ENCODE assay signal across 8 cellular contexts in the genomic region with DNA sequence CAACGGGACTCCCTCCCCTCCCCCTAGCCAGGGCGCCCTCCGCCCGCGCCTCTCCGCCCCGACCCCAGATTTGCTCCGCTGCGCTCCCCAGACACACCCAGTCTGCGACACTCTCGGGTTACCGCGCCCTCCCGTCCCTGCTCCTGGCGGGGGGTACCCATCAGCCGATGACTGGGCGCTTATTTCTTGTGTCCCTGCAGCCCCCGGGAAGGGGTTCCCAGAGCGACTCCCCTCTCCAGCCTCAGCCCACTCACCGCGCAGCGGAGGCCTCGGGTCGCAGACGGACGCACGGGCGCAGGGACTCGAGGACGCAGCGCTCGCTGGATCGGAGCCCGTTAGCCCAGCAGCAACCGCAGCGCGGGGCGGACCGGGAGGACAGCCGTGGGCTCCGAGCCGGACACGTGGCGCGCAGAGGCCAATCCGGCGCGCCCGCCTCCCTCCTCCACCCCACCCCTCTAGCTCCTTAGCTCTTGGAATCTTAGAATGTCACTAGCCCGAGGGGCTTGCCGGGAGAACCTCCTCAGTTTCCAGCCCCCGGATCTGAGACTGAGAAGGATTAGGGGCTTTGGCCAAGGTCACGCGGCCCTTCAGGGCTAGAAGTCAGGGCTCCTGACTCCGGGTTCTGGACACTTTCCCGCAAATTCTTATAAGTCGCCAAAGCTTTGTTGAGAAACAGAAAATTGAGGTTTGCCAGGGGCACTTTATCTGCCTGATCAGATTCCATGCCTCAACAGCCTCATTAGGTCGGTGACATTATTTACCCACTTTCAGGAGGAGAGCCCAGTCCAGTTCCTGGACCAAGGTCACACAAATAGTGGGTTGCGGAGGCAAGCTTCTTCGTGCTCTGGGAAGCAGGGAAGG. TPM values are rescaled to one million over a fixed set of nuclear protein-coding genes. Genes with fewer than 3 reads are reported as not detected.
DNase-seq lines count a peak whose midpoint lies in the region; ATAC-seq and TF ChIP-seq lines count a peak whose summit lies in the region.

ANXA6 (minus strand) TSS at position 354 of the 861 bp plus-strand sequence. CDS start 9,878 bp downstream, outside the sequence.

- H3K36me3 Mint-ChIP-seq in activated CD8-positive, alpha-beta T cell treated with anti-CD3 and anti-CD28 coated beads for 36 hours (ENCODE audit: low read depth) = peaks cover 32% of the 10 kb centered on the region

- H3K27me3 Mint-ChIP-seq in activated CD8-positive, alpha-beta T cell treated with anti-CD3 and anti-CD28 coated beads for 36 hours = no peaks in the 10 kb centered on the region

- peak within 1 kb of the TSS; percentile 95 for H3K4me3 Mint-ChIP-seq in activated CD8-positive, alpha-beta T cell treated with anti-CD3 and anti-CD28 coated beads for 36 hours

- POLR2A ChIA-PET in activated CD8-positive, alpha-beta T cell treated with anti-CD3 and anti-CD28 coated beads for 36 hours (lab: Charles Lee) = interaction anchor here (0.6 to 1.6 kb wide), 10 partner anchors 10 to 87 kb away, joined by 3 to 7 read pairs (median 3); no protein-coding TSS in a partner anchor

- no peaks in the 10 kb centered on the region for H3K9me3 ChIP-seq in effector memory CD4-positive, alpha-beta T cell (ENCODE audit: control insufficient read depth, low read length)

- peak within 1 kb of the TSS; percentile 89 for H3K4me3 ChIP-seq in effector memory CD4-positive, alpha-beta T cell (ENCODE audit: insufficient read depth, low read depth, low read length, poor library complexity, severe bottlenecking)

- H3K36me3 ChIP-seq in effector memory CD4-positive, alpha-beta T cell (ENCODE audit: control insufficient read depth, insufficient read depth, low read length) = no peaks in the 10 kb centered on the region

- H3K4me1 ChIP-seq in effector memory CD4-positive, alpha-beta T cell (ENCODE audit: control insufficient read depth, insufficient read depth, low read length, poor library complexity, severe bottlenecking) = peaks cover 46% of the 10 kb centered on the region

- no peaks in the 10 kb centered on the region for H3K27me3 ChIP-seq in effector memory CD4-positive, alpha-beta T cell (replicated peaks; ENCODE audit: control insufficient read depth, insufficient read depth, low read length, poor library complexity, severe bottlenecking)

- no peak for TF ChIP-seq CTCF in activated CD8-positive, alpha-beta T cell treated with anti-CD3 and anti-CD28 coated beads for 36 hours (IDR thresholded peaks at IDR 0.05)

- H3K27ac Mint-ChIP-seq in activated CD8-positive, alpha-beta T cell treated with anti-CD3 and anti-CD28 coated beads for 36 hours = peak within 1 kb of the TSS; percentile 89

- CTCF ChIA-PET in activated CD8-positive, alpha-beta T cell treated with anti-CD3 and anti-CD28 coated beads for 36 hours (lab: Charles Lee) = interaction anchor here (1.0 to 3.5 kb wide), 8 partner anchors 13 to 107 kb away, joined by 3 to 25 read pairs (median 4); no protein-coding TSS in a partner anchor

- intact Hi-C loops in activated CD8-positive, alpha-beta T cell treated with anti-CD3 and anti-CD28 coated beads for 36 hours (cut with micrococcal nuclease) = no loop called here

- H3K9me3 Mint-ChIP-seq in activated CD8-positive, alpha-beta T cell treated with anti-CD3 and anti-CD28 coated beads for 36 hours = no peaks in the 10 kb centered on the region

- peak; percentile 55 for ATAC-seq in GM18511 (IDR thresholded peaks at IDR 0.05; ENCODE audit: unreplicated experiment)
- peak; percentile 63 for ATAC-seq in HG03045 (IDR thresholded peaks at IDR 0.05; ENCODE audit: unreplicated experiment)
- peak; percentile 53 for ATAC-seq in activated CD8-positive, alpha-beta T cell treated with anti-CD3 and anti-CD28 coated beads for 36 hours

- peaks cover 40% of the 10 kb centered on the region for H3K4me1 Mint-ChIP-seq in activated CD8-positive, alpha-beta T cell treated with anti-CD3 and anti-CD28 coated beads for 36 hours (ENCODE audit: low read depth)

- peak within 1 kb of the TSS; percentile 84 for H3K27ac ChIP-seq in effector memory CD4-positive, alpha-beta T cell (ENCODE audit: insufficient read depth, low read length, poor library complexity, severe bottlenecking)

- DNase-seq in A172 (ENCODE audit: low spot score) (peak; percentile 77), NCI-H510A (lab: John Stamatoyannopoulos, UW) (peak; percentile 16), lung microvascular endothelial cell (ENCODE audit: low read depth in 2 of 2) (peak; percentile 50 to 85)
- peak; percentile 76 for DNase-seq in activated CD8-positive, alpha-beta T cell treated with anti-CD3 and anti-CD28 coated beads for 36 hours
- DNase-seq in effector memory CD4-positive, alpha-beta T cell = peak; percentile 47 to 57 (median 53)
- peak in 2 of 3 donors; percentile 46 to 71 for DNase-seq in stimulated activated CD4-positive, alpha-beta T cell treated with anti-CD3 and anti-CD28 coated beads, TNF-alpha, amount 100 ng/mL, for 48 hours (ENCODE audit: low read depth in 3 of 3)

RNA-seq across cellular contexts. Expression of gene ANXA6, which starts in this region (rescaled TPM):
- 424 and 507 TPM in 2 replicates for total RNA-seq in A172 (2014; rRNA removed; shearing (Covaris generic))
- 100 to 1,000 TPM; 328 to 336 TPM for total RNA-seq in activated CD8-positive, alpha-beta T cell treated with anti-CD3 and anti-CD28 coated beads for 36 hours
- total RNA-seq in lung microvascular endothelial cell = 38.9 and 60.1 TPM in 2 replicates

Comparison
In these comparisons a context has a peak if more than half of its experiments do, and no peak if none do; other contexts are left out.
1. Peak in every context shown above with its lines: DNase-seq, ATAC-seq, H3K4me3 ChIP-seq and H3K27ac ChIP-seq.
2. DNase-seq: peak in every context shown above with its lines; median percentile 77 in A172; 76 in activated CD8-positive, alpha-beta T cell treated with anti-CD3 and anti-CD28 coated beads for 36 hours; 68 in lung microvascular endothelial cell; 58 in stimulated activated CD4-positive, alpha-beta T cell treated with anti-CD3 and anti-CD28 coated beads, TNF-alpha, amount 100 ng/mL, for 48 hours; 53 in effector memory CD4-positive, alpha-beta T cell; 16 in NCI-H510A.